8 cellular contexts compared by ENCODE assay signal in genomic region chr1:200042437-200043329, GRCh38. TPM values are rescaled to one million over a fixed set of nuclear protein-coding genes. Genes with fewer than 3 reads are reported as not detected.
DNase-seq lines count a peak whose midpoint lies in the region; ATAC-seq and TF ChIP-seq lines count a peak whose summit lies in the region.

No MANE protein-coding gene starts in this region.

- DNase-seq in WTC11 (ENCODE audit: low spot score) (no peak), right atrium auricular region (ENCODE audit: low spot score) (no peak), retinal pigment epithelial cell (ENCODE audit: low read depth) (no peak), cerebellum (ENCODE audit: low spot score) (no peak), NCI-H748 treated with DMSO at 0.1 percent for 48 hours (lab: John Stamatoyannopoulos, UW) (no peak), SW 1271 (lab: John Stamatoyannopoulos, UW) (no peak)

- H3K36me3 Mint-ChIP-seq in WTC11 = peaks cover 17% of the 10 kb centered on the region

- H3K27me3 ChIP-seq in right atrium auricular region = peaks cover 43 to 52% of the 10 kb centered on the region in 2 donors

- H3K4me3 ChIP-seq in GM08714 (ENCODE audit: low read length) = peak overlapping the region; percentile 10
- H3K4me3 ChIP-seq in right atrium auricular region = peak overlapping the region; percentile 1 to 43
- H3K4me3 ChIP-seq in retinal pigment epithelial cell (ENCODE audit: low read length) = peak overlapping the region; percentile 49

- peaks cover 0 to 49% of the 10 kb centered on the region in 2 donors for H3K4me1 ChIP-seq in right atrium auricular region

- H3K4me3 Mint-ChIP-seq in WTC11 = peak overlapping the region; percentile 97

- peaks cover 49% of the 10 kb centered on the region for H3K4me1 Mint-ChIP-seq in WTC11

- CTCF ChIA-PET in WTC11 (lab: Charles Lee) = no interaction called here

- H3K36me3 ChIP-seq in right atrium auricular region = no peaks in the 10 kb centered on the region

- H3K27me3 Mint-ChIP-seq in WTC11 (ENCODE audit: low read depth) = peaks cover 39% of the 10 kb centered on the region

- peak overlapping the region; percentile 91 for H3K27ac Mint-ChIP-seq in WTC11

- H3K27ac ChIP-seq in right atrium auricular region = peak overlapping the region in 1 of 2 donors; percentile 26

- no peak for TF ChIP-seq CTCF in WTC11 (IDR thresholded peaks at IDR 0.05)
- TF ChIP-seq CTCF in right atrium auricular region (IDR thresholded peaks at IDR 0.05) = no peak
- TF ChIP-seq CTCF in retinal pigment epithelial cell (conservative IDR thresholded peaks at IDR 0.05; ENCODE audit: low read depth, low read length) = no peak

- H3K9me3 ChIP-seq in right atrium auricular region = no peaks in the 10 kb centered on the region

- H3K9me3 Mint-ChIP-seq in WTC11 = no peaks in the 10 kb centered on the region

- POLR2A ChIA-PET in WTC11 (lab: Charles Lee) = no interaction called here

- ATAC-seq in WTC11 = no peak
- no peak for ATAC-seq in GM18861 (IDR thresholded peaks at IDR 0.05; ENCODE audit: unreplicated experiment)

TF ChIP-seq in WTC11, 78 proteins besides CTCF, POLR2A, EP300 and RAD21:
- TF ChIP-seq CREB1 (CRISPR knock-in tag; IDR thresholded peaks at IDR 0.05) (no peak), ZNF263 (CRISPR knock-in tag; IDR thresholded peaks at IDR 0.05; ENCODE audit: low read depth) (no peak), ZNF512 (CRISPR knock-in tag; IDR thresholded peaks at IDR 0.05; ENCODE audit: borderline replicate concordance) (no peak)

RNA-seq across cellular contexts. Expression of gene NR5A2, which starts 15.2 kb away (rescaled TPM):
- total RNA-seq in WTC11 (2021) (13.6 to 22.3 TPM (median 17.8 TPM) in 3 replicates), right atrium auricular region (under 1 TPM; 0.44 to 0.63 TPM), cerebellum (1.2 TPM)
